In genomic region chr1:149940427-149940826, GRCh38 we compare ENCODE assay signal across 19 cellular contexts. TPM values are rescaled to one million over a fixed set of nuclear protein-coding genes. Genes with fewer than 3 reads are reported as not detected.
DNase-seq lines count a peak whose midpoint lies in the region; ATAC-seq and TF ChIP-seq lines count a peak whose summit lies in the region.
"Had no signal": no experiment of that assay in that cellular context is flagged by ENCODE, and none has a peak within 500 bp of the region (broad histone marks: within the 10 kb centered on the region; RNA-seq: fewer than 3 reads in every experiment).

No MANE protein-coding gene starts in this region.

- H3K27me3 ChIP-seq in GM23248 (replicated peaks; ENCODE audit: insufficient read depth) (no peaks in the 10 kb centered on the region), PC-3 (ENCODE audit: low read length) (no peaks in the 10 kb centered on the region), endodermal cell (ENCODE audit: control insufficient read depth, insufficient read depth, low read length, poor library complexity, severe bottlenecking) (no peaks in the 10 kb centered on the region), psoas muscle (ENCODE audit: insufficient read depth in 3 of 3, low read length in 2 of 3) (no peaks in the 10 kb centered on the region)
- H3K27me3 ChIP-seq: BLaER1, cardiac muscle cell, gastroesophageal sphincter had no signal

- H3K27ac ChIP-seq in GM23248 (peak overlapping the region; percentile 75), PC-3 (ENCODE audit: low read length) (peak overlapping the region; percentile 90; the same call in 1 of the 2 replicates), endodermal cell (ENCODE audit: low read depth, low read length) (no peak overlapping the region), psoas muscle (peak overlapping the region; percentile 92)
- H3K27ac ChIP-seq: BLaER1, WERI-Rb-1 had no signal

- H4K20me1 ChIP-seq in GM23248 (ENCODE audit: insufficient read depth) (no peaks in the 10 kb centered on the region), PC-3 (ENCODE audit: low read length) (no peaks in the 10 kb centered on the region)
- H4K20me1 ChIP-seq: BLaER1 had no signal

- BruUV-seq in PC-3 (replicated peaks; lab: Mats Ljungman, UMichigan) = no TSS peak

- H3K36me3 ChIP-seq in GM23248 (ENCODE audit: low read depth) = peaks cover 15% of the 10 kb centered on the region; the same call in 1 of the 2 replicates
- H3K36me3 ChIP-seq in PC-3 (ENCODE audit: low read depth, low read length) = 0 out of 2 replicates have a peak, but pooled peaks cover 7% of the 10 kb centered on the region
- H3K36me3 ChIP-seq in endodermal cell (ENCODE audit: control insufficient read depth, insufficient read depth, low read length) = peaks cover 12% of the 10 kb centered on the region
- H3K36me3 ChIP-seq in psoas muscle (ENCODE audit: insufficient read depth in 1 of 2, low read depth in 1 of 2) = peaks cover 4 to 21% of the 10 kb centered on the region in 2 donors
- H3K36me3 ChIP-seq: BLaER1 had no signal

- intact Hi-C loops in PC-3 (cut with micrococcal nuclease) (no loop called here), psoas muscle (cut with DNase I) (no loop called here)

- H3K9me3 Mint-ChIP-seq in endodermal cell = no peaks in the 10 kb centered on the region
- H3K9me3 Mint-ChIP-seq: activated naive CD4-positive, alpha-beta T cell treated with anti-CD3 and anti-CD28 coated beads, Interleukin-2, amount 10 ng/mL, durations not matched to agents 7 days and 5 days; stimulated activated memory B cell treated with anti-CD40 and anti-IgM and Interleukin-4, amounts not matched to agents 10 μg/mL and 1 μg/mL and 100 μg/mL, for 72 hours; T-cell had no signal

- no peaks in the 10 kb centered on the region for H3K27me3 Mint-ChIP-seq in endodermal cell (ENCODE audit: insufficient read depth)
- H3K27me3 Mint-ChIP-seq: stimulated activated memory B cell treated with anti-CD40 and anti-IgM and Interleukin-4, amounts not matched to agents 10 μg/mL and 1 μg/mL and 100 μg/mL, for 72 hours; T-cell had no signal

- H3K9ac ChIP-seq in GM23248 (no peak overlapping the region), PC-3 (ENCODE audit: low read length) (no peak overlapping the region), endodermal cell (ENCODE audit: extremely low read depth, low read length, poor library complexity, severe bottlenecking) (no peak overlapping the region)
- H3K9ac ChIP-seq: BLaER1 had no signal

- no peak for DNase-seq in GM23248
- no peak for DNase-seq in PC-3
- DNase-seq in endodermal cell = no peak
- DNase-seq in psoas muscle = no peak
- DNase-seq in NCI-H82 treated with DMSO at 0.1 percent for 48 hours (lab: John Stamatoyannopoulos, UW; ENCODE audit: unreplicated experiment) = no peak
- DNase-seq in NCI-H1417 treated with DMSO at 0.1 percent for 48 hours (lab: John Stamatoyannopoulos, UW) = no peak
- DNase-seq: activated naive CD4-positive, alpha-beta T cell treated with anti-CD3 and anti-CD28 coated beads, Interleukin-2, amount 10 ng/mL, durations not matched to agents 7 days and 5 days; DND-41; KG1; lower lobe of right lung; NCI-H1436 treated with DMSO at 0.1 percent for 48 hours; T-cell; WERI-Rb-1 had no signal

- peaks cover 43% of the 10 kb centered on the region for H3F3A ChIP-seq in GM23248 (ENCODE audit: insufficient read depth)
- H3F3A ChIP-seq in PC-3 (ENCODE audit: low read length, unreplicated experiment) = peaks cover 6% of the 10 kb centered on the region

- H3K79me2 ChIP-seq in GM23248 (ENCODE audit: insufficient read depth) (peaks cover 10% of the 10 kb centered on the region; the same call in 1 of the 2 replicates), PC-3 (ENCODE audit: low read length) (no peaks in the 10 kb centered on the region)

- POLR2A ChIA-PET in PC-3 (lab: Charles Lee; ENCODE audit: unreplicated experiment) = interaction anchor here (0.7 kb wide), 1 partner anchor 124 kb away, joined by 3 read pairs; no protein-coding TSS in a partner anchor

- no peak for TF ChIP-seq CTCF in PC-3 (conservative IDR thresholded peaks at IDR 0.05; ENCODE audit: low read depth, low read length)
- TF ChIP-seq CTCF in endodermal cell (conservative IDR thresholded peaks at IDR 0.05) = no peak
- TF ChIP-seq CTCF in psoas muscle (IDR thresholded peaks at IDR 0.05) = no peak

- WGBS in GM23248 (ENCODE audit: low coverage in 1 of 2, low lambda C conversion rate in 2 of 2, missing lambda C conversion rate in 2 of 2), 2 experiments = 65 to 81% methylated on average over 3 of the region's 3 CpGs
- WGBS in endodermal cell (ENCODE audit: insufficient coverage in 1 of 2, insufficient read length in 1 of 2), 2 experiments = 77 to 93% methylated on average over 2 to 3 of the region's 3 CpGs
- 79 to 92% (median 79%) methylated on average over 3 of the region's 3 CpGs for WGBS in psoas muscle, 3 donors

- ATAC-seq in PC-3 = no peak
- ATAC-seq in psoas muscle = no peak
- ATAC-seq in HG03108 (IDR thresholded peaks at IDR 0.05; ENCODE audit: unreplicated experiment) = no peak
- ATAC-seq in HG03442 (IDR thresholded peaks at IDR 0.05; ENCODE audit: unreplicated experiment) = no peak
- ATAC-seq: gastroesophageal sphincter; lower lobe of right lung; stimulated activated memory B cell treated with anti-CD40 and anti-IgM and Interleukin-4, amounts not matched to agents 10 μg/mL and 1 μg/mL and 100 μg/mL, for 72 hours; T-cell had no signal

- H3K9me2 ChIP-seq in GM23248 (ENCODE audit: insufficient read depth) (no peaks in the 10 kb centered on the region), PC-3 (replicated peaks; ENCODE audit: low read length) (no peaks in the 10 kb centered on the region)

- no peak overlapping the region for H3K4me2 ChIP-seq in GM23248 (ENCODE audit: unreplicated experiment)
- no peak overlapping the region for H3K4me2 ChIP-seq in PC-3 (ENCODE audit: low read length)
- H3K4me2 ChIP-seq: BLaER1 had no signal

- peaks cover 16% of the 10 kb centered on the region for H3K36me3 Mint-ChIP-seq in endodermal cell (ENCODE audit: low read depth)

- CTCF ChIA-PET in PC-3 (lab: Charles Lee) = interaction anchor here (0.7 kb wide), 1 partner anchor 39 kb away, joined by 4 read pairs; no protein-coding TSS in a partner anchor

- peak overlapping the region; percentile 14 for H3K27ac Mint-ChIP-seq in endodermal cell
- H3K27ac Mint-ChIP-seq: activated naive CD4-positive, alpha-beta T cell treated with anti-CD3 and anti-CD28 coated beads, Interleukin-2, amount 10 ng/mL, durations not matched to agents 7 days and 5 days; stimulated activated memory B cell treated with anti-CD40 and anti-IgM and Interleukin-4, amounts not matched to agents 10 μg/mL and 1 μg/mL and 100 μg/mL, for 72 hours had no signal

- H3K9me3 ChIP-seq in GM23248 (ENCODE audit: low read depth) = no peaks in the 10 kb centered on the region
- H3K9me3 ChIP-seq in PC-3 (ENCODE audit: low read length) = no peaks in the 10 kb centered on the region
- no peaks in the 10 kb centered on the region for H3K9me3 ChIP-seq in endodermal cell (ENCODE audit: control insufficient read depth, low read length)
- no peaks in the 10 kb centered on the region for H3K9me3 ChIP-seq in psoas muscle
- H3K9me3 ChIP-seq: BLaER1, gastroesophageal sphincter, lower lobe of right lung had no signal

- H2AFZ ChIP-seq in GM23248 (no peak overlapping the region), PC-3 (ENCODE audit: low read length) (no peak overlapping the region)

- H3K4me3 ChIP-seq in GM23248 = no peak overlapping the region
- H3K4me3 ChIP-seq in PC-3 (ENCODE audit: low read length) = no peak overlapping the region
- H3K4me3 ChIP-seq in endodermal cell (ENCODE audit: low read length) = no peak overlapping the region
- H3K4me3 ChIP-seq in psoas muscle = no peak overlapping the region
- H3K4me3 ChIP-seq: BLaER1, cardiac muscle cell, gastroesophageal sphincter, lower lobe of right lung had no signal

- H3K4me1 ChIP-seq in GM23248 (ENCODE audit: insufficient read depth) (peaks cover 37% of the 10 kb centered on the region), PC-3 (ENCODE audit: insufficient read depth, low read length) (peaks cover 43% of the 10 kb centered on the region), endodermal cell (ENCODE audit: control insufficient read depth, insufficient read depth, low read length) (no peaks in the 10 kb centered on the region), psoas muscle (peaks cover 32% of the 10 kb centered on the region)
- H3K4me1 ChIP-seq: BLaER1 had no signal

- H3K4me3 Mint-ChIP-seq in endodermal cell = no peak overlapping the region
- H3K4me3 Mint-ChIP-seq: activated naive CD4-positive, alpha-beta T cell treated with anti-CD3 and anti-CD28 coated beads, Interleukin-2, amount 10 ng/mL, durations not matched to agents 7 days and 5 days; stimulated activated memory B cell treated with anti-CD40 and anti-IgM and Interleukin-4, amounts not matched to agents 10 μg/mL and 1 μg/mL and 100 μg/mL, for 72 hours; T-cell had no signal

- H3K4me1 Mint-ChIP-seq in endodermal cell = peaks cover 53% of the 10 kb centered on the region

- in situ Hi-C loops in GM23248 (cut with MboI) = no loop called here

RNA-seq across cellular contexts. Expression of gene MTMR11, which starts 3.7 kb away (rescaled TPM):
- total RNA-seq in GM23248 (2014; rRNA removed; shearing (Covaris generic)) = 7.7 and 13.1 TPM in 2 replicates
- polyA plus RNA-seq in GM23248 (2016; fragmentation: Nextera tagmentation; extraction: Ambion mirVana) (11.9 and 12.4 TPM in 2 replicates), psoas muscle (1 to 10 TPM in 1 of 3 donors, under 1 TPM in 2; 0.78 to 1.7 (median 0.80) TPM)
- total RNA-seq in PC-3 (2014; rRNA removed) (5.1 and 7.0 TPM in 2 replicates), endodermal cell (1 to 10 TPM; 4.7 to 6.6 TPM), psoas muscle (1 to 10 TPM; 1.0 to 3.0 (median 1.8) TPM)
- polyA plus RNA-seq in endodermal cell (2013, experiment 1 of 2) = 9.5 TPM
- 8.2 TPM for polyA plus RNA-seq in endodermal cell (2013, experiment 2 of 2)

RNA-seq across cellular contexts. Expression of gene SF3B4, which starts 12.8 kb away (rescaled TPM):
- 12.3 and 17.5 TPM in 2 replicates for total RNA-seq in GM23248 (2014; rRNA removed; shearing (Covaris generic))
- polyA plus RNA-seq in GM23248 (2016; fragmentation: Nextera tagmentation; extraction: Ambion mirVana) = 98.0 and 106 TPM in 2 replicates
- total RNA-seq in PC-3 (2014; rRNA removed) = 23.5 and 28.1 TPM in 2 replicates
- 10 to 100 TPM; 85.8 to 93.8 TPM for total RNA-seq in endodermal cell
- polyA plus RNA-seq in endodermal cell (2013, experiment 1 of 2) = 78.1 TPM
- 64.5 TPM for polyA plus RNA-seq in endodermal cell (2013, experiment 2 of 2)
- total RNA-seq in psoas muscle = 10 to 100 TPM; 13.0 to 26.9 (median 21.9) TPM
- 10 to 100 TPM; 13.9 to 28.9 (median 16.7) TPM for polyA plus RNA-seq in psoas muscle

RNA-seq across cellular contexts. Expression of gene SV2A, which starts 22.8 kb away (rescaled TPM):
- total RNA-seq in GM23248 (2014; rRNA removed; shearing (Covaris generic)) = 0.51 and 1.1 TPM in 2 replicates
- polyA plus RNA-seq in GM23248 (2016; fragmentation: Nextera tagmentation; extraction: Ambion mirVana) = 0.36 and 0.60 TPM in 2 replicates
- not detected in 2 replicates for total RNA-seq in PC-3 (2014; rRNA removed)
- total RNA-seq in endodermal cell = 10 to 100 TPM; 25.6 to 26.2 TPM
- polyA plus RNA-seq in endodermal cell (2013, experiment 1 of 2) = 36.6 TPM
- polyA plus RNA-seq in endodermal cell (2013, experiment 2 of 2) = 31.9 TPM
- total RNA-seq in psoas muscle = under 1 TPM; 0.13 to 0.48 (median 0.25) TPM
- under 1 TPM; 0.14 to 0.19 (median 0.14) TPM for polyA plus RNA-seq in psoas muscle

RNA-seq across cellular contexts. Expression of gene BOLA1, which starts 41.1 kb away (rescaled TPM):
- total RNA-seq in GM23248 (2014; rRNA removed; shearing (Covaris generic)) = 12.3 and 16.4 TPM in 2 replicates
- 18.6 and 20.1 TPM in 2 replicates for polyA plus RNA-seq in GM23248 (2016; fragmentation: Nextera tagmentation; extraction: Ambion mirVana)
- 27.6 and 38.6 TPM in 2 replicates for total RNA-seq in PC-3 (2014; rRNA removed)
- total RNA-seq in endodermal cell = 10 to 100 TPM; 10.2 to 14.7 TPM
- 4.1 TPM for polyA plus RNA-seq in endodermal cell (2013, experiment 1 of 2)
- 3.6 TPM for polyA plus RNA-seq in endodermal cell (2013, experiment 2 of 2)
- total RNA-seq in psoas muscle = 10 to 100 TPM; 13.9 to 18.1 (median 15.8) TPM
- 10 to 100 TPM; 24.0 to 45.3 (median 32.1) TPM for polyA plus RNA-seq in psoas muscle

Comparison
In these comparisons a context has a peak if more than half of its experiments do, and no peak if none do; other contexts are left out.
1. RNA of gene SV2A, which starts 22.8 kb away (total RNA-seq): 25.6 to 26.2 TPM in endodermal cell; 0.51 to 1.1 TPM in GM23248, 0.13 to 0.48 TPM in psoas muscle and not detected in PC-3; every median in the first group is over 10 times any median in the second.